Comparison of ENCODE assay signal across 27 cellular contexts in genomic region chr3:13174011-13174802, GRCh38.
A peak's percentile ranks its signal among the peaks of the same experiment; 100 is the strongest.
DNase-seq lines count a peak whose midpoint lies in the region; ATAC-seq and TF ChIP-seq lines count a peak whose summit lies in the region.
"Had no signal": no experiment of that assay in that cellular context is flagged by ENCODE, and none has a peak within 500 bp of the region (broad histone marks: within the 10 kb centered on the region; RNA-seq: fewer than 3 reads in every experiment).

No MANE protein-coding gene starts in this region.

- H3K14ac ChIP-seq in H9 (ENCODE audit: insufficient read depth, low read length) = peak overlapping the region; percentile 49

- 0 out of 7 replicates have a peak overlapping the region, but pooled peaks of 1 of the 3 experiments have one; percentile 37 for H3K27ac Mint-ChIP-seq in H9
- H3K27ac Mint-ChIP-seq in T-helper 17 cell = peak overlapping the region; percentile 29
- no peak overlapping the region for H3K27ac Mint-ChIP-seq in osteocyte (ENCODE audit: unreplicated experiment)
- H3K27ac Mint-ChIP-seq: CD4-positive, alpha-beta memory T cell; GM23338 had no signal

- no peak overlapping the region for H3T11ph ChIP-seq in H9 (ENCODE audit: low read length)

- peaks cover 9 to 20% (median 15%) of the 10 kb centered on the region in 3 experiments for H3K36me3 Mint-ChIP-seq in H9 (ENCODE audit: insufficient read depth in 1 of 3, low read depth in 3 of 3)
- H3K36me3 Mint-ChIP-seq in T-helper 17 cell (ENCODE audit: low read depth) = peaks cover 3% of the 10 kb centered on the region
- H3K36me3 Mint-ChIP-seq in osteocyte (ENCODE audit: unreplicated experiment) = peaks cover 3% of the 10 kb centered on the region

- no peak for TF ChIP-seq POLR2A in esophagus squamous epithelium (IDR thresholded peaks at IDR 0.05)

- no peak overlapping the region for H3K4me2 ChIP-seq in H9 (ENCODE audit: insufficient read depth, insufficient read length, low read length)
- H3K4me2 ChIP-seq: A549, GM23338 had no signal

- POLR2A ChIA-PET in GM10248 (lab: Yijun Ruan, JAX) = no interaction called here

- H3K4me3 Mint-ChIP-seq in H9 (no peak overlapping the region), T-helper 17 cell (no peak overlapping the region), osteocyte (ENCODE audit: unreplicated experiment) (no peak overlapping the region)
- H3K4me3 Mint-ChIP-seq: CD4-positive, alpha-beta memory T cell; GM23338 had no signal

- H2AK5ac ChIP-seq in H9 (ENCODE audit: insufficient read length, low read length) = no peak overlapping the region

- H3K4me1 Mint-ChIP-seq in H9 (peaks cover 13% of the 10 kb centered on the region in 2 experiments), T-helper 17 cell (peaks cover 2% of the 10 kb centered on the region), osteocyte (ENCODE audit: unreplicated experiment) (no peaks in the 10 kb centered on the region)
- H3K4me1 Mint-ChIP-seq: CD4-positive, alpha-beta memory T cell had no signal

- no peaks in the 10 kb centered on the region for H3K4me1 ChIP-seq in H9 (ENCODE audit: insufficient read depth, low read length)
- no peaks in the 10 kb centered on the region for H3K4me1 ChIP-seq in esophagus squamous epithelium
- H3K4me1 ChIP-seq: A549, SJCRH30 had no signal

- H3K27ac ChIP-seq in H9 (ENCODE audit: insufficient read length, low read depth, low read length) (no peak overlapping the region), esophagus squamous epithelium (no peak overlapping the region)
- H3K27ac ChIP-seq: A549, HL-60, SJCRH30 had no signal

- no peak overlapping the region for H4K5ac ChIP-seq in H9 (ENCODE audit: insufficient read length, low read depth, low read length)

- no peak for TF ChIP-seq CTCF in H9 (conservative IDR thresholded peaks at IDR 0.05)
- no peak for TF ChIP-seq CTCF in osteocyte (IDR thresholded peaks at IDR 0.05)
- no peak for TF ChIP-seq CTCF in esophagus squamous epithelium (IDR thresholded peaks at IDR 0.05)
- no peak for TF ChIP-seq CTCF in GM10248 (IDR thresholded peaks at IDR 0.05; ENCODE audit: control extremely low read depth, extremely low read depth, low read depth, missing control alignments)

- H3K9ac ChIP-seq in H9 (ENCODE audit: extremely low read depth, insufficient read length, low read length) = no peak overlapping the region

- no peak overlapping the region for H3K56ac ChIP-seq in H9 (ENCODE audit: insufficient read length, low read depth, low read length)

- peaks cover 3% of the 10 kb centered on the region; the same call in 1 of the 2 replicates for H3K27me3 Mint-ChIP-seq in H9 (ENCODE audit: low read depth)
- H3K27me3 Mint-ChIP-seq in T-helper 17 cell = no peaks in the 10 kb centered on the region
- peaks cover 6% of the 10 kb centered on the region for H3K27me3 Mint-ChIP-seq in osteocyte (ENCODE audit: unreplicated experiment)

- H4K91ac ChIP-seq in H9 (ENCODE audit: insufficient read length, low read depth, low read length) = no peak overlapping the region

- H3K18ac ChIP-seq in H9 (ENCODE audit: insufficient read length, low read depth, low read length) = no peak overlapping the region

- H2BK20ac ChIP-seq in H9 (ENCODE audit: low read depth, low read length, poor library complexity, severe bottlenecking) = no peak overlapping the region

- no peak overlapping the region for H2BK12ac ChIP-seq in H9 (ENCODE audit: insufficient read length, low read depth, low read length)

- H3K4ac ChIP-seq in H9 (ENCODE audit: low read depth, low read length) = no peak overlapping the region

- no peak overlapping the region for H2BK15ac ChIP-seq in H9 (ENCODE audit: low read depth, low read length)

- no peak overlapping the region for H3K23ac ChIP-seq in H9 (ENCODE audit: insufficient read length, low read depth, low read length)

- no peaks in the 10 kb centered on the region for H4K20me1 ChIP-seq in H9 (ENCODE audit: control insufficient read depth, insufficient read depth, insufficient read length)

- no peak overlapping the region for H2BK5ac ChIP-seq in H9 (ENCODE audit: insufficient read length, low read length)

- no peak for DNase-seq in H9
- no peak for DNase-seq in T-helper 17 cell
- DNase-seq in left lobe of liver (ENCODE audit: low spot score) = peak; percentile 54
- peak; percentile 82 for DNase-seq in osteocyte (ENCODE audit: extremely low spot score, unreplicated experiment)
- DNase-seq in activated CD8-positive, alpha-beta memory T cell treated with anti-CD3 and anti-CD28 coated beads, Interleukin-2, amount 50 U/mL, for 48 hours = no peak
- DNase-seq in OCI-M1 (lab: John Stamatoyannopoulos, UW) = no peak
- no peak for DNase-seq in esophagus squamous epithelium (lab: John Stamatoyannopoulos, UW)
- no peak for DNase-seq in GM10248 (ENCODE audit: extremely low spot score)
- DNase-seq: AML-193; C1 segment of cervical spinal cord; CD4-positive, alpha-beta memory T cell; COR-L47; DMS53; HCEC 1CT; Karpas-422; NCI-H1092; NCI-H1417 treated with DMSO at 0.1 percent for 48 hours; NCI-H1694 treated with DMSO at 0.1 percent for 48 hours; NCI-H2081; NCI-H2227 treated with DMSO at 0.1 percent for 48 hours; NCI-H510A; NCI-H69; SJCRH30 had no signal

- ATAC-seq in T-helper 17 cell = no peak
- ATAC-seq in left lobe of liver = peak; percentile 68
- ATAC-seq: A549, GM23338, Right ventricle myocardium inferior had no signal

- no peak overlapping the region for H2AFZ ChIP-seq in H9 (ENCODE audit: low read length)
- H2AFZ ChIP-seq: GM23338 had no signal

- intact Hi-C loops in esophagus squamous epithelium (cut with DNase I) = no loop called here

- no CpG with 5 or more reads among the region's 17 CpGs for WGBS in H9 (ENCODE audit: extremely low coverage, insufficient read length, low lambda C conversion rate)
- 76 to 80% methylated on average over 6 to 8 of the region's 17 CpGs for WGBS in esophagus squamous epithelium, 2 donors

- H3K23me2 ChIP-seq in H9 (ENCODE audit: insufficient read length, low read depth, low read length, poor library complexity, severe bottlenecking) = no peaks in the 10 kb centered on the region

- H4K8ac ChIP-seq in H9 (replicated peaks; ENCODE audit: insufficient read length, low read depth, low read length) = no peak overlapping the region

- no peak overlapping the region for H3K4me3 ChIP-seq in esophagus squamous epithelium
- H3K4me3 ChIP-seq: A549, GM23338, SJCRH30 had no signal

- H3K79me1 ChIP-seq in H9 (ENCODE audit: insufficient read depth, low read depth, low read length, poor library complexity, severe bottlenecking) = no peaks in the 10 kb centered on the region

- no peak overlapping the region for H2BK120ac ChIP-seq in H9 (ENCODE audit: low read depth, low read length, poor library complexity, severe bottlenecking)

- CTCF ChIA-PET in GM10248 (lab: Yijun Ruan, JAX) = no interaction called here

- H3K79me2 ChIP-seq in H9 (ENCODE audit: insufficient read depth, low read length) = no peaks in the 10 kb centered on the region

- H3K27me3 ChIP-seq in H9 (ENCODE audit: insufficient read depth, low read length) (no peaks in the 10 kb centered on the region), esophagus squamous epithelium (no peaks in the 10 kb centered on the region)

- no peaks in the 10 kb centered on the region for H3K36me3 ChIP-seq in esophagus squamous epithelium
- H3K36me3 ChIP-seq: SJCRH30 had no signal

- H3K9me3 ChIP-seq in H9 (ENCODE audit: control insufficient read depth, low read depth, low read length) = peaks cover 6% of the 10 kb centered on the region
- no peaks in the 10 kb centered on the region for H3K9me3 ChIP-seq in T-helper 17 cell (ENCODE audit: control insufficient read depth, low read length, poor library complexity, severe bottlenecking)
- H3K9me3 ChIP-seq in esophagus squamous epithelium = peaks cover 0 to 14% (median 5%) of the 10 kb centered on the region in 3 donors
- H3K9me3 ChIP-seq: SJCRH30 had no signal

- H3K9me3 Mint-ChIP-seq in H9 (peaks cover 23 to 25% of the 10 kb centered on the region in 2 experiments), osteocyte (ENCODE audit: unreplicated experiment) (peaks cover 14% of the 10 kb centered on the region)

Comparison
In these comparisons a context has a peak if more than half of its experiments do, and no peak if none do; other contexts are left out.
1. DNase-seq: peak in left lobe of liver (single experiment) and osteocyte (single experiment); none in H9 (single experiment), T-helper 17 cell (0 of 3), activated CD8-positive, alpha-beta memory T cell treated with anti-CD3 and anti-CD28 coated beads, Interleukin-2, amount 50 U/mL, for 48 hours (single experiment), OCI-M1 (single experiment), esophagus squamous epithelium (single experiment) and GM10248 (single experiment).